12 cellular contexts compared by ENCODE assay signal in genomic region chr5:81752644-81752963, GRCh38. TPM values are rescaled to one million over a fixed set of nuclear protein-coding genes. Genes with fewer than 3 reads are reported as not detected.
DNase-seq lines count a peak whose midpoint lies in the region; ATAC-seq, FAIRE-seq and TF ChIP-seq lines count a peak whose summit lies in the region.
"Had no signal": no experiment of that assay in that cellular context is flagged by ENCODE, and none has a peak within 500 bp of the region (broad histone marks: within the 10 kb centered on the region; RNA-seq: fewer than 3 reads in every experiment).

No MANE protein-coding gene starts in this region.

- H3K27ac Mint-ChIP-seq in glutamatergic neuron (ENCODE audit: unreplicated experiment), result peak overlapping the region; percentile 91

- H3K4me3 Mint-ChIP-seq in glutamatergic neuron (ENCODE audit: unreplicated experiment), result peak overlapping the region; percentile 81

- H3K4me1 Mint-ChIP-seq in glutamatergic neuron (ENCODE audit: low read depth, unreplicated experiment), result peaks cover 33% of the 10 kb centered on the region

- no peak for TF ChIP-seq EP300 in stomach (IDR thresholded peaks at IDR 0.05)

- peak overlapping the region in 4 of 5 donors; percentile 90 to 100 (median 96) for H3K27ac ChIP-seq in stomach

- intact Hi-C loops in stomach (cut with DNase I; ENCODE audit: low total_unique reads), result loop anchor here (5.0 to 10.0 kb wide), 2 partner anchors 100 to 412 kb away; no protein-coding TSS in a partner anchor

- H3K27me3 ChIP-seq in stomach, result peaks cover 0 to 4% (median 0%) of the 10 kb centered on the region in 3 donors

- peak; percentile 38 for FAIRE-seq in GM18507 (lab: Jason Lieb, UNC)
- FAIRE-seq: small intestine had no signal

- peaks cover 11 to 61% (median 38%) of the 10 kb centered on the region in 4 donors for H3K4me1 ChIP-seq in stomach

- H3K4me3 ChIP-seq in stomach, result peak overlapping the region in 1 of 4 donors; percentile 97

- DNase-seq in GM18507 (ENCODE audit: extremely low spot score, insufficient read length, low read depth) (no peak), OCI-M1 (lab: John Stamatoyannopoulos, UW) (peak; percentile 36), glutamatergic neuron (no peak), stomach (no peak)
- no peak for DNase-seq in activated CD4-positive, CD25-positive, alpha-beta regulatory T cell treated with anti-CD3 and anti-CD28 coated beads, Interleukin-2, amount 50 U/mL, for 72 hours
- DNase-seq: activated CD4-positive, alpha-beta T cell treated with anti-CD3 and anti-CD28 coated beads for 48 hours; effector memory CD8-positive, alpha-beta T cell; NCI-H510A treated with DMSO at 0.1 percent for 48 hours; small intestine had no signal

- 90 to 95% (median 91%) methylated on average over 5 of the region's 5 CpGs for WGBS in stomach, 5 donors

- peaks cover 13% of the 10 kb centered on the region for H3K9me3 Mint-ChIP-seq in glutamatergic neuron (ENCODE audit: unreplicated experiment)
- H3K9me3 Mint-ChIP-seq: effector memory CD8-positive, alpha-beta T cell had no signal

- no peak for TF ChIP-seq POLR2A in stomach (IDR thresholded peaks at IDR 0.05)

- peaks cover 5% of the 10 kb centered on the region for H3K27me3 Mint-ChIP-seq in glutamatergic neuron (ENCODE audit: unreplicated experiment)

- no peaks in the 10 kb centered on the region for H3K36me3 Mint-ChIP-seq in glutamatergic neuron (ENCODE audit: unreplicated experiment)

- no peaks in the 10 kb centered on the region for H3K9me3 ChIP-seq in stomach

- no peaks in the 10 kb centered on the region for H3K36me3 ChIP-seq in stomach

- TF ChIP-seq CTCF in glutamatergic neuron (IDR thresholded peaks at IDR 0.05; ENCODE audit: partially characterized antibody, unreplicated experiment) (no peak), stomach (IDR thresholded peaks at IDR 0.05) (no peak)

- ATAC-seq in GM21576 (IDR thresholded peaks at IDR 0.05; ENCODE audit: unreplicated experiment), result no peak
- ATAC-seq in HG02588 (IDR thresholded peaks at IDR 0.05; ENCODE audit: unreplicated experiment), result no peak
- no peak for ATAC-seq in GM18861 (IDR thresholded peaks at IDR 0.05; ENCODE audit: unreplicated experiment)
- ATAC-seq: effector memory CD8-positive, alpha-beta T cell had no signal

RNA-seq across cellular contexts. Expression of gene SSBP2, which starts 1.7 kb away (rescaled TPM):
- total RNA-seq in glutamatergic neuron (ENCODE audit: unreplicated experiment) (146 TPM), stomach (10 to 100 TPM in 4 of 5 donors, under 1 TPM in 1; 0.87 to 86.2 (median 37.3) TPM)
- 10 to 100 TPM; 14.7 to 28.3 (median 20.9) TPM for polyA plus RNA-seq in stomach
